Comparison of ENCODE assay signal across 33 cellular contexts in genomic region chr17:35406568-35406967, GRCh38. TPM values are rescaled to one million over a fixed set of nuclear protein-coding genes. Genes with fewer than 3 reads are reported as not detected.
"Had no signal": no experiment of that assay in that cellular context is flagged by ENCODE, and none has a peak within 500 bp of the region (broad histone marks: within the 10 kb centered on the region; RNA-seq: fewer than 3 reads in every experiment).

No MANE protein-coding gene starts in this region.

- DNase-seq: activated effector memory CD4-positive, alpha-beta T cell treated with anti-CD3 and anti-CD28 coated beads, Interleukin-2, amount 50 U/mL, for 16 hours; activated effector memory CD4-positive, alpha-beta T cell treated with Interleukin-2 at 50 U/mL for 16 hours; activated gamma-delta T cell; activated gamma-delta T cell treated with Interleukin-2 at 50 U/mL for 16 hours; activated naive CD4-positive, alpha-beta T cell; activated naive CD4-positive, alpha-beta T cell treated with anti-CD3 and anti-CD28 coated beads for 36 hours; activated naive CD4-positive, alpha-beta T cell treated with anti-CD3 and anti-CD28 coated beads, Interleukin-2, amount 10 ng/mL, durations not matched to agents 7 days and 5 days; activated naive CD4-positive, alpha-beta T cell treated with anti-CD3 and anti-CD28 coated beads, Interleukin-2, amount 50 U/mL, for 16 hours; activated naive CD4-positive, alpha-beta T cell treated with Interleukin-2 at 50 U/mL for 16 hours; activated naive CD8-positive, alpha-beta T cell treated with anti-CD3 and anti-CD28 coated beads for 36 hours; activated naive CD8-positive, alpha-beta T cell treated with anti-CD3 and anti-CD28 coated beads, Interleukin-2, amount 10 ng/mL, durations not matched to agents 7 days and 5 days; activated naive CD8-positive, alpha-beta T cell treated with anti-CD3 and anti-CD28 coated beads, Interleukin-2, amount 50 U/mL, for 24 hours; activated T-cell treated with anti-CD3 and anti-CD28 coated beads, Interleukin-2, amount 50 U/mL, for 1 hour; activated T-cell treated with anti-CD3 and anti-CD28 coated beads, Interleukin-2, amount 50 U/mL, for 24 hours; activated T-cell treated with anti-CD3 and anti-CD28 coated beads, Interleukin-2, amount 50 U/mL, for 4 hours; activated T-cell treated with anti-CD3 and anti-CD28 coated beads, Interleukin-2, amount 50 U/mL, for 48 hours; activated T-cell treated with anti-CD3 and anti-CD28 coated beads, Interleukin-2, amount 50 U/mL, for 72 hours; adrenal gland; amniotic stem cell; amygdala; anterior cingulate cortex; body of pancreas; brain microvascular endothelial cell; caudate nucleus; central memory CD4-positive, alpha-beta T cell; cerebellar nuclear complex had no signal

- ATAC-seq: activated naive CD4-positive, alpha-beta T cell treated with anti-CD3 and anti-CD28 coated beads, Interleukin-2, amount 50 U/mL, for 72 hours; activated naive CD8-positive, alpha-beta T cell treated with anti-CD3 and anti-CD28 coated beads, Interleukin-2, amount 50 U/mL, for 24 hours; activated T-cell treated with anti-CD3 and anti-CD28 coated beads, Interleukin-2, amount 50 U/mL, for 4 hours; activated T-cell treated with anti-CD3 and anti-CD28 coated beads, Interleukin-2, amount 50 U/mL, for 72 hours; activated T-helper 17 cell treated with anti-CD3 and anti-CD28 coated beads, Interleukin-2, amount 50 U/mL, for 72 hours; body of pancreas had no signal

- H3K36me3 ChIP-seq: breast epithelium, cardiac muscle cell had no signal

- H3K9me3 ChIP-seq: adrenal gland, ascending aorta, body of pancreas, breast epithelium had no signal

- H3K27ac ChIP-seq: adrenal gland, ascending aorta, body of pancreas, brain microvascular endothelial cell, breast epithelium, cardiac muscle cell had no signal

- FAIRE-seq: astrocyte, bronchial epithelial cell had no signal

- H3K4me3 ChIP-seq: adrenal gland, ascending aorta, body of pancreas, breast epithelium, cardiac muscle cell had no signal

- H3K27me3 ChIP-seq: adrenal gland, ascending aorta, body of pancreas, brain microvascular endothelial cell, breast epithelium, cardiac muscle cell had no signal

- H3K4me1 ChIP-seq: adrenal gland, ascending aorta, body of pancreas, breast epithelium had no signal

RNA-seq across cellular contexts. Expression of gene SLFN11, which starts 33.1 kb away (rescaled TPM):
- total RNA-seq: cardiac muscle cell had no signal
- polyA plus RNA-seq: cardiac muscle cell had no signal
